In the genomic region with DNA sequence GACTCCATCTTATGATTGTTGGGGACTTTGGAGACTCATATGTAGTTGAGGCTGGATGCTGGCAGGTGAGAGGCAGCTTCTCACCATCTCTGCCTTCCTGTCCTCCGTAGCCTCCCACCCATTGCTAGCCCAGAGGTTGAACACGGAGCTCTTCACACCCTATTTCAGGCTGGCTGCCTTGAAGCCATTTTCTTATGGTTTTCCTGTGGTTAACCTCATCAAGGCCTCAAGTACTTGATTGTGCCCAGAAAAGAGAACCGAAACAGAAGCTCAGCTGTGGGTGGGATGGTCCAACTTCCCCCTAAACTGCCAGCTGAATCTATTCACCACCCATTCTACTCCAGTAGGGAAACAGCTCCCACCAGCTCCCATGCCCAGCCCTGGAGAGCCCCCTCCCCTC, we compare ENCODE assay signal across 9 cellular contexts.
A peak's percentile ranks its signal among the peaks of the same experiment; 100 is the strongest.
DNase-seq lines count a peak whose midpoint lies in the region; ATAC-seq and TF ChIP-seq lines count a peak whose summit lies in the region.
"Had no signal": no experiment of that assay in that cellular context is flagged by ENCODE, and none has a peak within 500 bp of the region (broad histone marks: within the 10 kb centered on the region; RNA-seq: fewer than 3 reads in every experiment).

No MANE protein-coding gene starts in this region.

- H3F3A ChIP-seq in smooth muscle cell (ENCODE audit: low read depth): no peaks in the 10 kb centered on the region

- peaks cover 21% of the 10 kb centered on the region for H3K4me1 ChIP-seq in OCI-LY7 (ENCODE audit: insufficient read depth, low read length, poor library complexity, severe bottlenecking)
- H3K4me1 ChIP-seq in smooth muscle cell (ENCODE audit: low read depth): no peaks in the 10 kb centered on the region

- H3K36me3 Mint-ChIP-seq in central memory CD8-positive, alpha-beta T cell (ENCODE audit: insufficient read depth): peaks cover 3% of the 10 kb centered on the region

- ATAC-seq in GM18861 (IDR thresholded peaks at IDR 0.05; ENCODE audit: unreplicated experiment) (peak; percentile 96), HG02798 (IDR thresholded peaks at IDR 0.05; ENCODE audit: poor library complexity, unreplicated experiment) (peak; percentile 98)
- peak; percentile 88 for ATAC-seq in central memory CD8-positive, alpha-beta T cell (replicated peaks; ENCODE audit: extremely low read depth, poor library complexity, severe bottlenecking)
- ATAC-seq: K562 had no signal

- TF ChIP-seq CTCF in OCI-LY7 (conservative IDR thresholded peaks at IDR 0.05; ENCODE audit: low read length) (no peak), smooth muscle cell (IDR thresholded peaks at IDR 0.05; ENCODE audit: borderline replicate concordance, insufficient read depth, poor library complexity, severe bottlenecking) (no peak)

- no peak overlapping the region for H3K9ac ChIP-seq in smooth muscle cell (ENCODE audit: low read depth)

- H3K4me1 Mint-ChIP-seq in central memory CD8-positive, alpha-beta T cell: peaks cover 51% of the 10 kb centered on the region

- WGBS in smooth muscle cell (ENCODE audit: low lambda C conversion rate): 75% methylated on average over 3 of the region's 3 CpGs

- no peaks in the 10 kb centered on the region for H3K27me3 ChIP-seq in smooth muscle cell (ENCODE audit: low read depth)

- peak overlapping the region; percentile 70 for H3K4me2 ChIP-seq in OCI-LY7 (ENCODE audit: low read length)
- H3K4me2 ChIP-seq in smooth muscle cell: no peak overlapping the region

- peaks cover 67% of the 10 kb centered on the region for H3K27me3 Mint-ChIP-seq in central memory CD8-positive, alpha-beta T cell

- intact Hi-C loops in OCI-LY7 (cut with micrococcal nuclease; ENCODE audit: unreplicated experiment): loop anchor here (10.0 kb wide), 1 partner anchor 621 kb away; a partner anchor contains a TSS

- BruUV-seq in OCI-LY7 (replicated peaks; lab: Mats Ljungman, UMichigan): no TSS peak

- H3K9me3 ChIP-seq in OCI-LY7 (ENCODE audit: low read length) (no peaks in the 10 kb centered on the region), smooth muscle cell (replicated peaks; ENCODE audit: low read depth) (no peaks in the 10 kb centered on the region)

- peak; percentile 91 for DNase-seq in OCI-LY7 (ENCODE audit: low spot score)
- DNase-seq in central memory CD8-positive, alpha-beta T cell (ENCODE audit: low spot score in 2 of 2): peak; percentile 25 to 64
- DNase-seq in DMS153 (lab: John Stamatoyannopoulos, UW): no peak
- DNase-seq in NCI-H446 treated with DMSO at 0.1 percent for 48 hours (lab: John Stamatoyannopoulos, UW): no peak
- no peak for DNase-seq in NCI-H446 (lab: John Stamatoyannopoulos, UW)
- DNase-seq in smooth muscle cell (lab: John Stamatoyannopoulos, UW; ENCODE audit: unreplicated experiment): no peak

- H3K4me3 Mint-ChIP-seq in central memory CD8-positive, alpha-beta T cell: peak overlapping the region; percentile 53

- H3K9me3 Mint-ChIP-seq in central memory CD8-positive, alpha-beta T cell: no peaks in the 10 kb centered on the region

- peaks cover 15% of the 10 kb centered on the region for H4K20me1 ChIP-seq in OCI-LY7 (ENCODE audit: insufficient read depth, low read length)
- H4K20me1 ChIP-seq in smooth muscle cell (ENCODE audit: low read depth): no peaks in the 10 kb centered on the region

- CTCF ChIA-PET in OCI-LY7 (lab: Charles Lee; ENCODE audit: unreplicated experiment): interaction anchor here (1.4 to 1.6 kb wide), 2 partner anchors 12 to 33 kb away, joined by 3 to 8 read pairs; no protein-coding TSS in a partner anchor

- no peaks in the 10 kb centered on the region for H3K9me2 ChIP-seq in OCI-LY7 (ENCODE audit: insufficient read depth, low read length)

- peak overlapping the region; percentile 27 for H3K27ac Mint-ChIP-seq in central memory CD8-positive, alpha-beta T cell (ENCODE audit: low read depth)

- H3K36me3 ChIP-seq in OCI-LY7 (ENCODE audit: insufficient read depth, low read length) (no peaks in the 10 kb centered on the region), smooth muscle cell (ENCODE audit: low read depth) (no peaks in the 10 kb centered on the region)

- H3K4me3 ChIP-seq in OCI-LY7 (ENCODE audit: low read depth, low read length, poor library complexity, severe bottlenecking) (no peak overlapping the region), smooth muscle cell (no peak overlapping the region)
- H3K4me3 ChIP-seq: K562 had no signal

- POLR2A ChIA-PET in OCI-LY7 (lab: Charles Lee): interaction anchor here (0.6 to 2.2 kb wide), 7 partner anchors 9 to 1575 kb away, joined by 3 to 6 read pairs (median 4); no protein-coding TSS in a partner anchor

- H3K79me2 ChIP-seq in OCI-LY7 (ENCODE audit: insufficient read depth, low read depth, low read length) (no peaks in the 10 kb centered on the region), smooth muscle cell (ENCODE audit: low read depth) (no peaks in the 10 kb centered on the region)

- H3K27ac ChIP-seq in OCI-LY7 (ENCODE audit: low read depth, low read length, poor library complexity, severe bottlenecking) (no peak overlapping the region), smooth muscle cell (ENCODE audit: low read depth) (no peak overlapping the region)

- no peak overlapping the region for H2AFZ ChIP-seq in OCI-LY7 (ENCODE audit: low read length)
- no peak overlapping the region for H2AFZ ChIP-seq in smooth muscle cell (ENCODE audit: low read depth)

Comparison
In these comparisons a context has a peak if more than half of its experiments do, and no peak if none do; other contexts are left out.
1. DNase-seq: peak in OCI-LY7 (single experiment) and central memory CD8-positive, alpha-beta T cell (2 of 2); none in DMS153 (single experiment), NCI-H446 treated with DMSO at 0.1 percent for 48 hours (single experiment), NCI-H446 (0 of 2) and smooth muscle cell (single experiment).
2. Peak in every context shown above with its lines, with median percentiles within 50 percentile points of each other: ATAC-seq.